18 cellular contexts compared by ENCODE assay signal in genomic region chr15:65913631-65914199, GRCh38. TPM values are rescaled to one million over a fixed set of nuclear protein-coding genes. Genes with fewer than 3 reads are reported as not detected.
DNase-seq lines count a peak whose midpoint lies in the region; ATAC-seq and TF ChIP-seq lines count a peak whose summit lies in the region.
"Had no signal": no experiment of that assay in that cellular context is flagged by ENCODE, and none has a peak within 500 bp of the region (broad histone marks: within the 10 kb centered on the region; RNA-seq: fewer than 3 reads in every experiment).

No MANE protein-coding gene starts in this region.

- no peak overlapping the region for H3K4me3 ChIP-seq in MG63
- H3K4me3 ChIP-seq: A549 had no signal

- no peaks in the 10 kb centered on the region for H3K9me3 ChIP-seq in CD4-positive, alpha-beta T cell (ENCODE audit: control insufficient read depth, low read length)
- H3K9me3 ChIP-seq in MG63 = no peaks in the 10 kb centered on the region
- H3K9me3 ChIP-seq: A549 had no signal

- no peak overlapping the region for H3K4me3 Mint-ChIP-seq in activated CD8-positive, alpha-beta memory T cell treated with anti-CD3 and anti-CD28 coated beads, Interleukin-2, amount 10 ng/mL, durations not matched to agents 7 days and 5 days
- H3K4me3 Mint-ChIP-seq in WTC11 = no peak overlapping the region
- H3K4me3 Mint-ChIP-seq in CD4-positive, alpha-beta T cell = no peak overlapping the region
- H3K4me3 Mint-ChIP-seq: CD8-positive, alpha-beta T cell; H9 had no signal

- H3K27ac ChIP-seq in CD4-positive, alpha-beta T cell (ENCODE audit: low read depth, low read length) = no peak overlapping the region
- H3K27ac ChIP-seq: 22Rv1, A549, C4-2B had no signal

- intact Hi-C loops in CD4-positive, alpha-beta T cell (cut with DNase I, micrococcal nuclease) = no loop called here

- POLR2A ChIA-PET in WTC11 (lab: Charles Lee) = no interaction called here
- POLR2A ChIA-PET in CD4-positive, alpha-beta T cell (lab: Charles Lee) = no interaction called here

- peak; percentile 33 for DNase-seq in activated CD8-positive, alpha-beta memory T cell treated with anti-CD3 and anti-CD28 coated beads for 24 hours
- DNase-seq in activated CD8-positive, alpha-beta memory T cell treated with anti-CD3 and anti-CD28 coated beads, Interleukin-2, amount 10 ng/mL, durations not matched to agents 7 days and 5 days = no peak
- DNase-seq in WTC11 (ENCODE audit: low spot score) (no peak), islet precursor cell (peak; percentile 32), MG63 (no peak)
- DNase-seq in CD4-positive, alpha-beta T cell = no peak
- DNase-seq in stimulated activated CD4-positive, alpha-beta T cell treated with anti-CD3 and anti-CD28 coated beads, Interleukin-1b, Interleukin-23, amount 100 ng/mL, for 48 hours = no peak
- DNase-seq: AML-193; Calu3; CD8-positive, alpha-beta T cell; DMS53; DND-41; EL; H9 had no signal

- no peaks in the 10 kb centered on the region for H3K27me3 ChIP-seq in CD4-positive, alpha-beta T cell (ENCODE audit: control insufficient read depth, insufficient read depth, low read length)
- H3K27me3 ChIP-seq in MG63 = no peaks in the 10 kb centered on the region

- H3K27me3 Mint-ChIP-seq in activated CD8-positive, alpha-beta memory T cell treated with anti-CD3 and anti-CD28 coated beads, Interleukin-2, amount 10 ng/mL, durations not matched to agents 7 days and 5 days = no peaks in the 10 kb centered on the region
- no peaks in the 10 kb centered on the region for H3K27me3 Mint-ChIP-seq in WTC11 (ENCODE audit: low read depth)
- no peaks in the 10 kb centered on the region for H3K27me3 Mint-ChIP-seq in CD4-positive, alpha-beta T cell

- no peak for TF ChIP-seq CTCF in WTC11 (IDR thresholded peaks at IDR 0.05)
- TF ChIP-seq CTCF in CD4-positive, alpha-beta T cell (IDR thresholded peaks at IDR 0.05) = no peak

- H3K27ac Mint-ChIP-seq in activated CD8-positive, alpha-beta memory T cell treated with anti-CD3 and anti-CD28 coated beads, Interleukin-2, amount 10 ng/mL, durations not matched to agents 7 days and 5 days = no peak overlapping the region
- peak overlapping the region; percentile 46; the same call in 1 of the 2 replicates for H3K27ac Mint-ChIP-seq in WTC11
- H3K27ac Mint-ChIP-seq in CD4-positive, alpha-beta T cell = no peak overlapping the region
- H3K27ac Mint-ChIP-seq: CD8-positive, alpha-beta T cell had no signal

- H3K9me3 Mint-ChIP-seq in activated CD8-positive, alpha-beta memory T cell treated with anti-CD3 and anti-CD28 coated beads, Interleukin-2, amount 10 ng/mL, durations not matched to agents 7 days and 5 days (ENCODE audit: low read depth) = no peaks in the 10 kb centered on the region
- H3K9me3 Mint-ChIP-seq in WTC11 = no peaks in the 10 kb centered on the region
- H3K9me3 Mint-ChIP-seq in CD4-positive, alpha-beta T cell = no peaks in the 10 kb centered on the region
- H3K9me3 Mint-ChIP-seq: CD8-positive, alpha-beta T cell; H9 had no signal

- ATAC-seq in activated CD8-positive, alpha-beta memory T cell treated with anti-CD3 and anti-CD28 coated beads, Interleukin-2, amount 10 ng/mL, durations not matched to agents 7 days and 5 days = no peak
- no peak for ATAC-seq in WTC11
- ATAC-seq in CD4-positive, alpha-beta T cell (ENCODE audit: poor library complexity) = no peak
- ATAC-seq: A549; CD8-positive, alpha-beta T cell; HepG2 had no signal

- CTCF ChIA-PET in activated CD8-positive, alpha-beta memory T cell treated with anti-CD3 and anti-CD28 coated beads, Interleukin-2, amount 10 ng/mL, durations not matched to agents 7 days and 5 days (lab: Charles Lee) = no interaction called here
- CTCF ChIA-PET in WTC11 (lab: Charles Lee) = no interaction called here
- CTCF ChIA-PET in CD4-positive, alpha-beta T cell (lab: Charles Lee) = no interaction called here

- H3K36me3 Mint-ChIP-seq in activated CD8-positive, alpha-beta memory T cell treated with anti-CD3 and anti-CD28 coated beads, Interleukin-2, amount 10 ng/mL, durations not matched to agents 7 days and 5 days = no peaks in the 10 kb centered on the region
- H3K36me3 Mint-ChIP-seq in WTC11 = no peaks in the 10 kb centered on the region; the same call in 1 of the 2 replicates
- H3K36me3 Mint-ChIP-seq in CD4-positive, alpha-beta T cell (ENCODE audit: low read depth) = peaks cover 8% of the 10 kb centered on the region

- peaks cover 28% of the 10 kb centered on the region for H3K4me1 Mint-ChIP-seq in activated CD8-positive, alpha-beta memory T cell treated with anti-CD3 and anti-CD28 coated beads, Interleukin-2, amount 10 ng/mL, durations not matched to agents 7 days and 5 days
- H3K4me1 Mint-ChIP-seq in WTC11 = peaks cover 13% of the 10 kb centered on the region
- peaks cover 6% of the 10 kb centered on the region for H3K4me1 Mint-ChIP-seq in CD4-positive, alpha-beta T cell (ENCODE audit: low read depth)

- peaks cover 4% of the 10 kb centered on the region for H3K36me3 ChIP-seq in MG63

TF ChIP-seq in WTC11, 78 proteins besides CTCF, POLR2A, EP300 and RAD21 (continues in another document):
- TF ChIP-seq, protein P1, sequence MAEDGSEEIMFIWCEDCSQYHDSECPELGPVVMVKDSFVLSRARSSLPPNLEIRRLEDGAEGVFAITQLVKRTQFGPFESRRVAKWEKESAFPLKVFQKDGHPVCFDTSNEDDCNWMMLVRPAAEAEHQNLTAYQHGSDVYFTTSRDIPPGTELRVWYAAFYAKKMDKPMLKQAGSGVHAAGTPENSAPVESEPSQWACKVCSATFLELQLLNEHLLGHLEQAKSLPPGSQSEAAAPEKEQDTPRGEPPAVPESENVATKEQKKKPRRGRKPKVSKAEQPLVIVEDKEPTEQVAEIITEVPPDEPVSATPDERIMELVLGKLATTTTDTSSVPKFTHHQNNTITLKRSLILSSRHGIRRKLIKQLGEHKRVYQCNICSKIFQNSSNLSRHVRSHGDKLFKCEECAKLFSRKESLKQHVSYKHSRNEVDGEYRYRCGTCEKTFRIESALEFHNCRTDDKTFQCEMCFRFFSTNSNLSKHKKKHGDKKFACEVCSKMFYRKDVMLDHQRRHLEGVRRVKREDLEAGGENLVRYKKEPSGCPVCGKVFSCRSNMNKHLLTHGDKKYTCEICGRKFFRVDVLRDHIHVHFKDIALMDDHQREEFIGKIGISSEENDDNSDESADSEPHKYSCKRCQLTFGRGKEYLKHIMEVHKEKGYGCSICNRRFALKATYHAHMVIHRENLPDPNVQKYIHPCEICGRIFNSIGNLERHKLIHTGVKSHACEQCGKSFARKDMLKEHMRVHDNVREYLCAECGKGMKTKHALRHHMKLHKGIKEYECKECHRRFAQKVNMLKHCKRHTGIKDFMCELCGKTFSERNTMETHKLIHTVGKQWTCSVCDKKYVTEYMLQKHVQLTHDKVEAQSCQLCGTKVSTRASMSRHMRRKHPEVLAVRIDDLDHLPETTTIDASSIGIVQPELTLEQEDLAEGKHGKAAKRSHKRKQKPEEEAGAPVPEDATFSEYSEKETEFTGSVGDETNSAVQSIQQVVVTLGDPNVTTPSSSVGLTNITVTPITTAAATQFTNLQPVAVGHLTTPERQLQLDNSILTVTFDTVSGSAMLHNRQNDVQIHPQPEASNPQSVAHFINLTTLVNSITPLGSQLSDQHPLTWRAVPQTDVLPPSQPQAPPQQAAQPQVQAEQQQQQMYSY (CRISPR knock-in tag; IDR thresholded peaks at IDR 0.05) = no peak
- TF ChIP-seq, protein P2, sequence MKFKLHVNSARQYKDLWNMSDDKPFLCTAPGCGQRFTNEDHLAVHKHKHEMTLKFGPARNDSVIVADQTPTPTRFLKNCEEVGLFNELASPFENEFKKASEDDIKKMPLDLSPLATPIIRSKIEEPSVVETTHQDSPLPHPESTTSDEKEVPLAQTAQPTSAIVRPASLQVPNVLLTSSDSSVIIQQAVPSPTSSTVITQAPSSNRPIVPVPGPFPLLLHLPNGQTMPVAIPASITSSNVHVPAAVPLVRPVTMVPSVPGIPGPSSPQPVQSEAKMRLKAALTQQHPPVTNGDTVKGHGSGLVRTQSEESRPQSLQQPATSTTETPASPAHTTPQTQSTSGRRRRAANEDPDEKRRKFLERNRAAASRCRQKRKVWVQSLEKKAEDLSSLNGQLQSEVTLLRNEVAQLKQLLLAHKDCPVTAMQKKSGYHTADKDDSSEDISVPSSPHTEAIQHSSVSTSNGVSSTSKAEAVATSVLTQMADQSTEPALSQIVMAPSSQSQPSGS (CRISPR knock-in tag; IDR thresholded peaks at IDR 0.05; ENCODE audit: borderline replicate concordance, low read depth) = no peak
- TF ChIP-seq STAT6 (CRISPR knock-in tag; conservative IDR thresholded peaks at IDR 0.05; ENCODE audit: low read depth) = no peak
- TF ChIP-seq, protein P3, sequence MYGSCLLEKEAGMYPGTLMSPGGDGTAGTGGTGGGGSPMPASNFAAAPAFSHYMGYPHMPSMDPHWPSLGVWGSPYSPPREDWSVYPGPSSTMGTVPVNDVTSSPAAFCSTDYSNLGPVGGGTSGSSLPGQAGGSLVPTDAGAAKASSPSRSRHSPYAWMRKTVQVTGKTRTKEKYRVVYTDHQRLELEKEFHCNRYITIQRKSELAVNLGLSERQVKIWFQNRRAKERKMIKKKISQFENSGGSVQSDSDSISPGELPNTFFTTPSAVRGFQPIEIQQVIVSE (CRISPR knock-in tag; IDR thresholded peaks at IDR 0.05; ENCODE audit: borderline replicate concordance) = no peak

RNA-seq across cellular contexts. Expression of gene RAB11A, which starts 44.4 kb away (rescaled TPM):
- total RNA-seq in activated CD8-positive, alpha-beta memory T cell treated with anti-CD3 and anti-CD28 coated beads, Interleukin-2, amount 10 ng/mL, durations not matched to agents 7 days and 5 days = 100 to 1,000 TPM; 139 to 183 TPM
- 223 to 245 TPM (median 224 TPM) in 3 replicates for total RNA-seq in WTC11 (2021)
- 100 to 1,000 TPM in 1 of 2 experiments, 10 to 100 TPM in 1; 98.5 to 102 TPM for total RNA-seq in CD4-positive, alpha-beta T cell
- total RNA-seq in MG63 (2014; rRNA removed; shearing (Covaris generic); ENCODE audit: low replicate concordance) = 306 and 514 TPM in 2 replicates

Comparison
In these comparisons a context has a peak if more than half of its experiments do, and no peak if none do; other contexts are left out.
1. DNase-seq: peak in activated CD8-positive, alpha-beta memory T cell treated with anti-CD3 and anti-CD28 coated beads for 24 hours (single experiment) and islet precursor cell (single experiment); none in activated CD8-positive, alpha-beta memory T cell treated with anti-CD3 and anti-CD28 coated beads, Interleukin-2, amount 10 ng/mL, durations not matched to agents 7 days and 5 days (single experiment), WTC11 (single experiment), CD4-positive, alpha-beta T cell (0 of 10), MG63 (single experiment) and stimulated activated CD4-positive, alpha-beta T cell treated with anti-CD3 and anti-CD28 coated beads, Interleukin-1b, Interleukin-23, amount 100 ng/mL, for 48 hours (single experiment).